12 cellular contexts compared by ENCODE assay signal in genomic region chr2:120176526-120176925, GRCh38. TPM values are rescaled to one million over a fixed set of nuclear protein-coding genes. Genes with fewer than 3 reads are reported as not detected.
DNase-seq lines count a peak whose midpoint lies in the region; ATAC-seq and TF ChIP-seq lines count a peak whose summit lies in the region.
"Had no signal": no experiment of that assay in that cellular context is flagged by ENCODE, and none has a peak within 500 bp of the region (broad histone marks: within the 10 kb centered on the region; RNA-seq: fewer than 3 reads in every experiment).

No MANE protein-coding gene starts in this region.

- peak overlapping the region; percentile 93 to 99 for H3K4me3 Mint-ChIP-seq in CD14-positive monocyte
- H3K4me3 Mint-ChIP-seq in activated naive CD8-positive, alpha-beta T cell treated with anti-CD3 and anti-CD28 coated beads, Interleukin-2, amount 10 ng/mL, durations not matched to agents 7 days and 5 days: peak overlapping the region; percentile 99
- peak overlapping the region; percentile 87 to 99 (median 96) for H3K4me3 Mint-ChIP-seq in naive thymus-derived CD4-positive, alpha-beta T cell
- no peak overlapping the region for H3K4me3 Mint-ChIP-seq in glutamatergic neuron (ENCODE audit: unreplicated experiment)

- H3K27me3 Mint-ChIP-seq in CD14-positive monocyte (ENCODE audit: low read depth in 3 of 3) (peaks cover 4 to 11% (median 4%) of the 10 kb centered on the region in 3 donors), glutamatergic neuron (ENCODE audit: unreplicated experiment) (no peaks in the 10 kb centered on the region)
- no peaks in the 10 kb centered on the region for H3K27me3 Mint-ChIP-seq in activated naive CD8-positive, alpha-beta T cell treated with anti-CD3 and anti-CD28 coated beads, Interleukin-2, amount 10 ng/mL, durations not matched to agents 7 days and 5 days
- peaks cover 0 to 3% (median 0%) of the 10 kb centered on the region in 5 donors for H3K27me3 Mint-ChIP-seq in naive thymus-derived CD4-positive, alpha-beta T cell

- no peak for DNase-seq in CD14-positive monocyte (ENCODE audit: low spot score)
- DNase-seq in activated naive CD8-positive, alpha-beta T cell treated with anti-CD3 and anti-CD28 coated beads, Interleukin-2, amount 10 ng/mL, durations not matched to agents 7 days and 5 days: no peak
- DNase-seq in naive thymus-derived CD4-positive, alpha-beta T cell: no peak
- no peak for DNase-seq in brain microvascular endothelial cell
- DNase-seq in glutamatergic neuron: no peak
- DNase-seq: NCI-H1436 treated with DMSO at 0.1 percent for 48 hours, NCI-H82 had no signal

- H3K36me3 ChIP-seq in Loucy (ENCODE audit: insufficient read depth, low read length) (no peaks in the 10 kb centered on the region), brain microvascular endothelial cell (replicated peaks) (no peaks in the 10 kb centered on the region)
- no peaks in the 10 kb centered on the region for H3K36me3 ChIP-seq in naive thymus-derived CD4-positive, alpha-beta T cell (ENCODE audit: control insufficient read depth in 2 of 3, insufficient read depth in 3 of 3, low read length in 3 of 3)
- H3K36me3 ChIP-seq: SJSA1 had no signal

- peaks cover 45% of the 10 kb centered on the region for H3K4me1 ChIP-seq in Loucy (ENCODE audit: insufficient read depth, low read length, poor library complexity, severe bottlenecking)
- peaks cover 21 to 61% of the 10 kb centered on the region in 2 donors for H3K4me1 ChIP-seq in naive thymus-derived CD4-positive, alpha-beta T cell (ENCODE audit: control insufficient read depth in 2 of 2, insufficient read depth in 2 of 2, low read length in 2 of 2)
- H3K4me1 ChIP-seq: SJSA1 had no signal

- no peak for ATAC-seq in activated naive CD8-positive, alpha-beta T cell treated with anti-CD3 and anti-CD28 coated beads, Interleukin-2, amount 10 ng/mL, durations not matched to agents 7 days and 5 days (ENCODE audit: low read depth)
- ATAC-seq in naive thymus-derived CD4-positive, alpha-beta T cell: no peak
- no peak for ATAC-seq in HG03175 (IDR thresholded peaks at IDR 0.05; ENCODE audit: unreplicated experiment)
- no peak for ATAC-seq in GM18867 (IDR thresholded peaks at IDR 0.05; ENCODE audit: unreplicated experiment)
- ATAC-seq: HepG2 had no signal

- H3K9me2 ChIP-seq in Loucy (replicated peaks; ENCODE audit: low read depth, low read length): no peaks in the 10 kb centered on the region

- H3K36me3 Mint-ChIP-seq in CD14-positive monocyte: no peaks in the 10 kb centered on the region
- H3K36me3 Mint-ChIP-seq in activated naive CD8-positive, alpha-beta T cell treated with anti-CD3 and anti-CD28 coated beads, Interleukin-2, amount 10 ng/mL, durations not matched to agents 7 days and 5 days: peaks cover 16% of the 10 kb centered on the region
- H3K36me3 Mint-ChIP-seq in naive thymus-derived CD4-positive, alpha-beta T cell: peaks cover 0 to 11% (median 0%) of the 10 kb centered on the region in 5 donors
- H3K36me3 Mint-ChIP-seq in glutamatergic neuron (ENCODE audit: unreplicated experiment): no peaks in the 10 kb centered on the region

- CTCF ChIA-PET in naive thymus-derived CD4-positive, alpha-beta T cell (lab: Charles Lee): interaction anchor here (0.5 to 4.3 kb wide), 22 partner anchors 9 to 537 kb away, joined by 3 to 60 read pairs (median 4); partner anchors contain the start of genes PTPN4 and TMEM177

- H2AFZ ChIP-seq in Loucy (ENCODE audit: low read length): peak overlapping the region; percentile 63; the same call in 1 of the 2 replicates

- peak overlapping the region; percentile 71 for H3K9ac ChIP-seq in Loucy (ENCODE audit: low read depth, low read length, poor library complexity, severe bottlenecking)

- H3K27ac ChIP-seq in naive thymus-derived CD4-positive, alpha-beta T cell (ENCODE audit: low read depth, low read length): peak overlapping the region; percentile 79
- H3K27ac ChIP-seq in brain microvascular endothelial cell: no peak overlapping the region
- H3K27ac ChIP-seq: SJSA1 had no signal

- H3K27me3 ChIP-seq in Loucy (ENCODE audit: insufficient read depth, low read length, poor library complexity, severe bottlenecking): no peaks in the 10 kb centered on the region
- no peaks in the 10 kb centered on the region for H3K27me3 ChIP-seq in naive thymus-derived CD4-positive, alpha-beta T cell (ENCODE audit: control insufficient read depth in 2 of 2, insufficient read depth in 2 of 2, low read length in 2 of 2)
- no peaks in the 10 kb centered on the region for H3K27me3 ChIP-seq in brain microvascular endothelial cell (replicated peaks)
- H3K27me3 ChIP-seq: SJSA1 had no signal

- TF ChIP-seq CTCF in CD14-positive monocyte (IDR thresholded peaks at IDR 0.05) (no peak), Loucy (conservative IDR thresholded peaks at IDR 0.05; ENCODE audit: low read length) (no peak), brain microvascular endothelial cell (IDR thresholded peaks at IDR 0.05; ENCODE audit: low read depth, low read length, missing control alignments) (no peak), glutamatergic neuron (IDR thresholded peaks at IDR 0.05; ENCODE audit: partially characterized antibody, unreplicated experiment) (no peak)

- peak overlapping the region; percentile 58 for H3K4me2 ChIP-seq in Loucy (ENCODE audit: low read depth, low read length, poor library complexity, severe bottlenecking)

- H3K27ac Mint-ChIP-seq in CD14-positive monocyte: peak overlapping the region in 2 of 7 donors; percentile 94 to 98
- peak overlapping the region; percentile 99 for H3K27ac Mint-ChIP-seq in activated naive CD8-positive, alpha-beta T cell treated with anti-CD3 and anti-CD28 coated beads, Interleukin-2, amount 10 ng/mL, durations not matched to agents 7 days and 5 days
- H3K27ac Mint-ChIP-seq in naive thymus-derived CD4-positive, alpha-beta T cell: peak overlapping the region; percentile 95 to 99 (median 97)
- H3K27ac Mint-ChIP-seq in glutamatergic neuron (ENCODE audit: unreplicated experiment): no peak overlapping the region

- in situ Hi-C loops in brain microvascular endothelial cell (cut with HindIII; ENCODE audit: low pct_ligation_motif_present, low sequenced_read_pairs): no loop called here

- H3F3A ChIP-seq in Loucy (ENCODE audit: low read depth): no peaks in the 10 kb centered on the region

- intact Hi-C loops in CD14-positive monocyte (cut with micrococcal nuclease): loop anchor here (5.0 to 10.0 kb wide), 2 partner anchors 472 to 474 kb away; no protein-coding TSS in a partner anchor
- intact Hi-C loops in naive thymus-derived CD4-positive, alpha-beta T cell (cut with micrococcal nuclease): loop anchor here (2.0 to 10.0 kb wide), 9 partner anchors 56 to 1990 kb away; partner anchors contain the start of genes C2orf76 (in 1 of the 2), CLASP1 (in 1 of the 2) and DBI (in 1 of the 2)

- peaks cover 0 to 2% (median 0%) of the 10 kb centered on the region in 7 donors for H3K9me3 Mint-ChIP-seq in CD14-positive monocyte
- H3K9me3 Mint-ChIP-seq in activated naive CD8-positive, alpha-beta T cell treated with anti-CD3 and anti-CD28 coated beads, Interleukin-2, amount 10 ng/mL, durations not matched to agents 7 days and 5 days: no peaks in the 10 kb centered on the region
- H3K9me3 Mint-ChIP-seq in naive thymus-derived CD4-positive, alpha-beta T cell: peaks cover 0 to 1% (median 0%) of the 10 kb centered on the region in 11 donors
- no peaks in the 10 kb centered on the region for H3K9me3 Mint-ChIP-seq in glutamatergic neuron (ENCODE audit: unreplicated experiment)

- POLR2A ChIA-PET in activated naive CD8-positive, alpha-beta T cell treated with anti-CD3 and anti-CD28 coated beads, Interleukin-2, amount 10 ng/mL, durations not matched to agents 7 days and 5 days (lab: Charles Lee): interaction anchor here (0.8 to 4.7 kb wide), 16 partner anchors 29 to 809 kb away, joined by 3 to 42 read pairs (median 6); partner anchors contain the start of genes C2orf76, DBI, EPB41L5 and PTPN4
- POLR2A ChIA-PET in naive thymus-derived CD4-positive, alpha-beta T cell (lab: Charles Lee): interaction anchor here (0.6 to 4.4 kb wide), 28 partner anchors 9 to 535 kb away, joined by 3 to 43 read pairs (median 6); partner anchors contain the start of genes EPB41L5, PTPN4, RALB and TMEM177

- H3K4me1 Mint-ChIP-seq in CD14-positive monocyte (peaks cover 22% of the 10 kb centered on the region), glutamatergic neuron (ENCODE audit: low read depth, unreplicated experiment) (peaks cover 3% of the 10 kb centered on the region)
- H3K4me1 Mint-ChIP-seq in activated naive CD8-positive, alpha-beta T cell treated with anti-CD3 and anti-CD28 coated beads, Interleukin-2, amount 10 ng/mL, durations not matched to agents 7 days and 5 days: peaks cover 42% of the 10 kb centered on the region
- peaks cover 14 to 65% (median 54%) of the 10 kb centered on the region in 7 donors for H3K4me1 Mint-ChIP-seq in naive thymus-derived CD4-positive, alpha-beta T cell

- no peaks in the 10 kb centered on the region; the same call in 1 of the 2 replicates for H3K79me2 ChIP-seq in Loucy (ENCODE audit: insufficient read depth, low read length)

- H3K4me3 ChIP-seq in Loucy (ENCODE audit: low read length, poor library complexity, severe bottlenecking) (peak overlapping the region; percentile 73), brain microvascular endothelial cell (ENCODE audit: low read depth, low read length) (no peak overlapping the region)
- H3K4me3 ChIP-seq in naive thymus-derived CD4-positive, alpha-beta T cell (ENCODE audit: low read length): peak overlapping the region; percentile 68
- H3K4me3 ChIP-seq: SJSA1 had no signal

- H4K20me1 ChIP-seq in Loucy (ENCODE audit: insufficient read depth, low read length, poor library complexity, severe bottlenecking): no peaks in the 10 kb centered on the region

- no peaks in the 10 kb centered on the region for H3K9me3 ChIP-seq in Loucy (ENCODE audit: insufficient read depth, low read depth, low read length)
- no peaks in the 10 kb centered on the region for H3K9me3 ChIP-seq in naive thymus-derived CD4-positive, alpha-beta T cell (ENCODE audit: control insufficient read depth in 2 of 3, low read length in 3 of 3)
- H3K9me3 ChIP-seq: SJSA1 had no signal

RNA-seq across cellular contexts. Expression of gene TMEM185B, which starts 46.7 kb away (rescaled TPM):
- polyA plus RNA-seq in CD14-positive monocyte: 10 to 100 TPM; 18.1 to 20.4 TPM
- total RNA-seq in activated naive CD8-positive, alpha-beta T cell treated with anti-CD3 and anti-CD28 coated beads, Interleukin-2, amount 10 ng/mL, durations not matched to agents 7 days and 5 days: 10 to 100 TPM; 23.4 to 26.2 TPM
- total RNA-seq in naive thymus-derived CD4-positive, alpha-beta T cell: 10 to 100 TPM; 14.9 to 36.8 (median 19.5) TPM
- polyA plus RNA-seq in naive thymus-derived CD4-positive, alpha-beta T cell: 10 to 100 TPM; 17.9 to 19.6 TPM
- 12.3 TPM for total RNA-seq in glutamatergic neuron (ENCODE audit: unreplicated experiment)
